1 cellular context compared by ENCODE assay signal in genomic region chr1:157624471-157624870, GRCh38.
TF ChIP-seq lines count a peak whose summit lies in the region.

No MANE protein-coding gene starts in this region.

TF ChIP-seq in K562, 482 proteins besides CTCF, POLR2A, EP300 and RAD21 (continued from another document):
- TF ChIP-seq ZBTB26 (CRISPR knock-in tag; IDR thresholded peaks at IDR 0.05) (no peak), COPS2 (conservative IDR thresholded peaks at IDR 0.05) (no peak), CC2D1A (IDR thresholded peaks at IDR 0.05) (no peak), ZC3H8 (IDR thresholded peaks at IDR 0.05) (no peak), ZNF766 (CRISPR knock-in tag; conservative IDR thresholded peaks at IDR 0.05) (no peak), JUND (IDR thresholded peaks at IDR 0.05; ENCODE audit: borderline replicate concordance, low read depth, low read length) (peak; percentile 62; the same call in 1 of the 2 replicates), JUND (tag; IDR thresholded peaks at IDR 0.05; ENCODE audit: borderline replicate concordance, low read depth, low read length) (peak; percentile 29; the same call in 1 of the 3 replicates), ZFP30 (CRISPR knock-in tag; IDR thresholded peaks at IDR 0.05; ENCODE audit: borderline replicate concordance) (no peak), ZNF217 (CRISPR knock-in tag; IDR thresholded peaks at IDR 0.05) (no peak), FOSL1 (tag; conservative IDR thresholded peaks at IDR 0.05) (0 out of 2 replicates have a peak, but pooled peaks have one; percentile 30), MCM3 (IDR thresholded peaks at IDR 0.05) (no peak), HNRNPUL1 (IDR thresholded peaks at IDR 0.05; ENCODE audit: low read length) (no peak), STAT5A (IDR thresholded peaks at IDR 0.05; ENCODE audit: borderline replicate concordance, low read length) (no peak), ATF3 (IDR thresholded peaks at IDR 0.05) (peak; percentile 60), ATF3 (CRISPR knock-in tag; conservative IDR thresholded peaks at IDR 0.05) (no peak), ZNF511 (CRISPR knock-in tag; IDR thresholded peaks at IDR 0.05) (no peak), FOXM1 (IDR thresholded peaks at IDR 0.05; ENCODE audit: low read depth) (no peak), FOXM1 (CRISPR knock-in tag; IDR thresholded peaks at IDR 0.05; ENCODE audit: low read depth) (no peak), MLX (CRISPR knock-in tag; conservative IDR thresholded peaks at IDR 0.05) (no peak), ZNF77 (CRISPR knock-in tag; IDR thresholded peaks at IDR 0.05) (no peak), KDM4B (IDR thresholded peaks at IDR 0.05; ENCODE audit: borderline replicate concordance in 2 of 2, low read depth in 1 of 2) (no peak), POLR2AphosphoS5 (IDR thresholded peaks at IDR 0.05; ENCODE audit: control insufficient read depth, insufficient read depth, low read depth, low read length) (no peak), MEF2A (IDR thresholded peaks at IDR 0.05; ENCODE audit: control insufficient read depth, low read depth, low read length) (no peak), ZBTB1 (CRISPR knock-in tag; IDR thresholded peaks at IDR 0.05; ENCODE audit: borderline replicate concordance, low read depth) (no peak)
